12 cellular contexts compared by ENCODE assay signal in genomic region chr14:76236172-76237130, GRCh38.
DNase-seq lines count a peak whose midpoint lies in the region; ATAC-seq, FAIRE-seq and TF ChIP-seq lines count a peak whose summit lies in the region.
"Had no signal": no experiment of that assay in that cellular context is flagged by ENCODE, and none has a peak within 500 bp of the region (broad histone marks: within the 10 kb centered on the region; RNA-seq: fewer than 3 reads in every experiment).

No MANE protein-coding gene starts in this region.

- no peak overlapping the region for H4K91ac ChIP-seq in IMR-90 (ENCODE audit: insufficient read depth, low read depth, low read length)

- no peak overlapping the region for H3K14ac ChIP-seq in IMR-90 (replicated peaks; ENCODE audit: low read depth, low read length)

- dilution Hi-C loops in IMR-90 (cut with HindIII; ENCODE audit: low sequenced_read_pairs, unreplicated experiment) = no loop called here

- H3K56ac ChIP-seq in IMR-90 (ENCODE audit: extremely low read depth, insufficient read depth, low read length) = no peak overlapping the region

- H3K9ac ChIP-seq in IMR-90 (ENCODE audit: low read depth, low read length) = no peak overlapping the region

- no peak overlapping the region for H2AFZ ChIP-seq in IMR-90 (replicated peaks; ENCODE audit: low read length, poor library complexity)

- H3K27ac ChIP-seq in IMR-90 (ENCODE audit: insufficient read depth, low read length) = no peak overlapping the region

- H3K4me1 ChIP-seq in IMR-90 (ENCODE audit: control insufficient read depth, insufficient read depth, low read length) = no peaks in the 10 kb centered on the region

- DNase-seq in IMR-90 (peak; percentile 55), HuH-7.5 (ENCODE audit: low spot score) (no peak), T-helper 1 cell (no peak), NCI-H226 (no peak), D721Med (ENCODE audit: insufficient read length, low spot score) (no peak)
- DNase-seq: aorta, DMS79, natural killer cell, NCI-H82 had no signal

- no peak overlapping the region for H2BK5ac ChIP-seq in IMR-90 (ENCODE audit: low read depth, low read length, poor library complexity, severe bottlenecking)

- H2AK9ac ChIP-seq in IMR-90 (replicated peaks; ENCODE audit: low read depth, low read length, poor library complexity) = no peak overlapping the region

- POLR2A ChIA-PET in IMR-90 (lab: Charles Lee; ENCODE audit: unreplicated experiment) = no interaction called here

- TF ChIP-seq CTCF in IMR-90 (conservative IDR thresholded peaks at IDR 0.05; ENCODE audit: low read depth, low read length) = no peak
- no peak for TF ChIP-seq CTCF in D721Med (IDR thresholded peaks at IDR 0.05; ENCODE audit: insufficient read depth, missing control alignments)

- H2BK20ac ChIP-seq in IMR-90 (ENCODE audit: low read depth, low read length) = no peak overlapping the region

- H3K27me3 ChIP-seq in IMR-90 (ENCODE audit: control insufficient read depth, insufficient read depth, low read length) = no peaks in the 10 kb centered on the region

- H2AK5ac ChIP-seq in IMR-90 (ENCODE audit: low read depth, low read length) = no peak overlapping the region

- no peak overlapping the region for H2BK15ac ChIP-seq in IMR-90 (ENCODE audit: low read depth, low read length)

- no peak overlapping the region for H4K5ac ChIP-seq in IMR-90 (ENCODE audit: low read depth, low read length)

- ATAC-seq in GM19035 (IDR thresholded peaks at IDR 0.05; ENCODE audit: unreplicated experiment) (peak; percentile 80), HG02642 (IDR thresholded peaks at IDR 0.05; ENCODE audit: poor library complexity, unreplicated experiment) (peak; percentile 64), IMR-90 (ENCODE audit: low read depth) (peak; percentile 61)
- ATAC-seq: natural killer cell had no signal

- H4K8ac ChIP-seq in IMR-90 (ENCODE audit: low read depth in 2 of 2, low read length in 2 of 2) = no peak overlapping the region

- no peak overlapping the region for H3K23ac ChIP-seq in IMR-90 (ENCODE audit: low read depth, low read length)

- no peaks in the 10 kb centered on the region for H3K9me3 ChIP-seq in IMR-90 (ENCODE audit: control insufficient read depth, insufficient read depth, low read length)

- CTCF ChIA-PET in IMR-90 (lab: Yijun Ruan, JAX) = no interaction called here

- in situ Hi-C loops in IMR-90 (cut with MboI; ENCODE audit: low sequenced_read_pairs) = no loop called here

- H3K4ac ChIP-seq in IMR-90 (ENCODE audit: low read depth, low read length) = no peak overlapping the region

- H3K18ac ChIP-seq in IMR-90 (ENCODE audit: low read depth, low read length) = no peak overlapping the region

- no peak overlapping the region for H3K4me2 ChIP-seq in IMR-90 (ENCODE audit: low read depth, low read length)

- intact Hi-C loops in IMR-90 (cut with micrococcal nuclease) = no loop called here

- H3K9me1 ChIP-seq in IMR-90 (ENCODE audit: insufficient read depth, low read length) = no peaks in the 10 kb centered on the region

- no peak for TF ChIP-seq RAD21 in IMR-90 (IDR thresholded peaks at IDR 0.05; ENCODE audit: low read length)

- H3K79me1 ChIP-seq in IMR-90 (ENCODE audit: low read depth in 1 of 2, low read length in 2 of 2) = no peaks in the 10 kb centered on the region

- no TSS peak for BruUV-seq in IMR-90 (replicated peaks; lab: Mats Ljungman, UMichigan)

- no peak for TF ChIP-seq POLR2A in IMR-90 (IDR thresholded peaks at IDR 0.05; ENCODE audit: low read depth, low read length)

- H3K36me3 ChIP-seq in IMR-90 (ENCODE audit: control insufficient read depth, insufficient read depth, low read length) = no peaks in the 10 kb centered on the region

- H3K4me3 ChIP-seq in IMR-90 (ENCODE audit: insufficient read depth, low read depth, low read length) = no peak overlapping the region

- WGBS in IMR-90 (ENCODE audit: extremely low coverage in 2 of 2, insufficient read length in 1 of 2), 2 experiments = 71% methylated on average over 3 of the region's 13 CpGs; no CpG with 5 or more reads in 1 of the 2 experiments

- H2BK120ac ChIP-seq in IMR-90 (ENCODE audit: low read depth, low read length) = no peak overlapping the region

- FAIRE-seq in D721Med (lab: Jason Lieb, UNC) = no peak
- FAIRE-seq: H54 had no signal

- H4K20me1 ChIP-seq in IMR-90 (ENCODE audit: insufficient read depth, low read length) = no peaks in the 10 kb centered on the region

TF ChIP-seq in IMR-90, 13 proteins besides CTCF, POLR2A, EP300 and RAD21:
- TF ChIP-seq USF2 (IDR thresholded peaks at IDR 0.05; ENCODE audit: low read depth, low read length) = no peak
- TF ChIP-seq ELK1 (IDR thresholded peaks at IDR 0.05; ENCODE audit: borderline replicate concordance, low read depth, low read length) = no peak
- no peak for TF ChIP-seq CHD1 (IDR thresholded peaks at IDR 0.05; ENCODE audit: low read depth, low read length)
- TF ChIP-seq FOS (IDR thresholded peaks at IDR 0.05; ENCODE audit: low read depth, low read length) = no peak
- no peak for TF ChIP-seq CEBPB (IDR thresholded peaks at IDR 0.05; ENCODE audit: low read depth, low read length)
- TF ChIP-seq SMC3 (IDR thresholded peaks at IDR 0.05; ENCODE audit: low read depth, low read length) = no peak
- TF ChIP-seq MXI1 (IDR thresholded peaks at IDR 0.05; ENCODE audit: borderline replicate concordance, low read depth, low read length) = no peak
- no peak for TF ChIP-seq RCOR1 (IDR thresholded peaks at IDR 0.05; ENCODE audit: insufficient replicate concordance, low read length)
- no peak for TF ChIP-seq BHLHE40 (IDR thresholded peaks at IDR 0.05; ENCODE audit: low read depth, low read length)
- no peak for TF ChIP-seq NFE2L2 (IDR thresholded peaks at IDR 0.05; ENCODE audit: low read depth, low read length)
- TF ChIP-seq RFX5 (IDR thresholded peaks at IDR 0.05; ENCODE audit: low read depth, low read length) = no peak
- TF ChIP-seq MAZ (IDR thresholded peaks at IDR 0.05; ENCODE audit: borderline replicate concordance, low read depth, low read length) = no peak
- no peak for TF ChIP-seq MAFK (IDR thresholded peaks at IDR 0.05; ENCODE audit: low read depth, low read length)
